In genomic region chr2:60756097-60757087, GRCh38 we compare ENCODE assay signal across 1 cellular context.
TF ChIP-seq lines count a peak whose summit lies in the region.

Gene PAPOLG, plus strand, starts transcription at chr2:60756268. Its CDS starts 211 bp downstream, at chr2:60756479.

TF ChIP-seq in HCT116, 20 proteins besides CTCF, POLR2A, EP300 and RAD21 (continued from another document):
- 0 out of 2 replicates have a peak, but pooled peaks have one; percentile 65 for TF ChIP-seq SIN3A (IDR thresholded peaks at IDR 0.05; ENCODE audit: low read depth)
- TF ChIP-seq ATF3 (IDR thresholded peaks at IDR 0.05), result no peak
- TF ChIP-seq YY1 (IDR thresholded peaks at IDR 0.05; ENCODE audit: extremely low read depth, insufficient replicate concordance, low read depth, low read length), result peak; percentile 95
- TF ChIP-seq SRF (IDR thresholded peaks at IDR 0.05; ENCODE audit: low read depth), result no peak
- no peak for TF ChIP-seq CEBPB (IDR thresholded peaks at IDR 0.05; ENCODE audit: low read depth)
